Comparison of ENCODE assay signal across 8 cellular contexts in the genomic region with DNA sequence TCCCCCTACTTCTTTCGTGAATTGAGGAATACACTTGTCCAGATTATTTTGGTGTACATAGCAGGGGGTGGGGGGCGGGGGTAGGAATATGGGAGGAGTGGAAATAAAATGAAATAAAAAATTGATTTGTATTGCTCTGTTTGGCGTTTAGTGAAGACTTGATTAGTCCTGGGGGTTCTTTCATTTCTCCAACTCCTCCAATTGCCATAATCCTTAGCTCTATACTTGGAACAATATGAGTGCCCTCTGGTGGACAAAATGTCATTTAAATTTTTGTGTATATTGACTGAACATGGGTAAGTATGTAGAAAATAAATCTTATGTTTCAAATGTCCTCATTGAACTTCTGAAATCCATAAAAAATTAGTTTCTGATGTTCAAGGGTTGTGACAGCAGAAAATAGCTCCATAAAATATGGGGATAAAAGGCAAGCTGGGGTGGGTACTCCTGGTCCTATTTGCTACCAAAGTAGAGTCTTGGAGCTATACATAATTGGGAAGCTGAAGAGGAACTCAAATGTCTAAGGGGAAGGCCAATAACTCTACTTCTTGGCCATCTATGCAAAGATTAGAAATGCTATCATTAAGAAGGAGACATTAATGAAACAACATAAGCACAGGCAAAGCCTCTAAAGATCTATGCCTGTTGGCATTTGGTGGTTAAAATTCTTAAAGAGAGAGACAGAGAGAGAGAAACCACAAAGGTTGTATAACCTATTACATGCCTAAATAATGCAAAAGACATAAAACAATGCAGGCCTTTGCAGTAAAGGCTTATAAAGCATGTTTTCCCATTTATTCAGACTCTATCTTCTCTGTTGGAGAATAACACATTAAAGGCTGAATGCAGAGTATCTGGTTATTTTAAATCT.
DNase-seq lines count a peak whose midpoint lies in the region; ATAC-seq and TF ChIP-seq lines count a peak whose summit lies in the region.

No MANE protein-coding gene starts in this region.

- no peak overlapping the region for H3K4me3 Mint-ChIP-seq in activated naive CD8-positive, alpha-beta T cell treated with anti-CD3 and anti-CD28 coated beads, Interleukin-2, amount 50 U/mL, for 24 hours

- H3K36me3 ChIP-seq in DOHH2 (ENCODE audit: control insufficient read depth, low read length) = no peaks in the 10 kb centered on the region
- no peaks in the 10 kb centered on the region for H3K36me3 ChIP-seq in tibial artery

- no peaks in the 10 kb centered on the region for H3K27me3 ChIP-seq in DOHH2 (ENCODE audit: control insufficient read depth, low read length)
- no peaks in the 10 kb centered on the region for H3K27me3 ChIP-seq in tibial artery

- H3K9me2 ChIP-seq in DOHH2 (replicated peaks; ENCODE audit: control insufficient read depth, low read length) = no peaks in the 10 kb centered on the region

- H3K27ac Mint-ChIP-seq in activated naive CD8-positive, alpha-beta T cell treated with anti-CD3 and anti-CD28 coated beads, Interleukin-2, amount 50 U/mL, for 24 hours = no peak overlapping the region

- TF ChIP-seq CTCF in DOHH2 (IDR thresholded peaks at IDR 0.05; ENCODE audit: low read depth, low read length, poor library complexity, severe bottlenecking) (peak; percentile 46), tibial artery (IDR thresholded peaks at IDR 0.05) (peak; percentile 40 to 50)

- H3K79me2 ChIP-seq in DOHH2 (ENCODE audit: control insufficient read depth, low read length) = no peaks in the 10 kb centered on the region

- H3F3A ChIP-seq in DOHH2 (ENCODE audit: control insufficient read depth, insufficient read depth) = no peaks in the 10 kb centered on the region

- intact Hi-C loops in tibial artery (cut with DNase I; ENCODE audit: low total_unique reads) = loop anchor here (10.0 kb wide), 1 partner anchor 835 kb away; no protein-coding TSS in a partner anchor

- H3K4me1 ChIP-seq in DOHH2 (ENCODE audit: control insufficient read depth, low read length) (no peaks in the 10 kb centered on the region), tibial artery (no peaks in the 10 kb centered on the region)

- peaks cover 6% of the 10 kb centered on the region for H3K9me3 ChIP-seq in DOHH2 (ENCODE audit: control insufficient read depth, insufficient read depth, low read length)
- H3K9me3 ChIP-seq in tibial artery = peaks cover 0 to 13% (median 12%) of the 10 kb centered on the region in 3 donors

- no peaks in the 10 kb centered on the region for H3K27me3 Mint-ChIP-seq in activated naive CD8-positive, alpha-beta T cell treated with anti-CD3 and anti-CD28 coated beads, Interleukin-2, amount 50 U/mL, for 24 hours

- H3K4me1 Mint-ChIP-seq in activated naive CD8-positive, alpha-beta T cell treated with anti-CD3 and anti-CD28 coated beads, Interleukin-2, amount 50 U/mL, for 24 hours = no peaks in the 10 kb centered on the region

- peaks cover 12% of the 10 kb centered on the region for H3K9me3 Mint-ChIP-seq in activated naive CD8-positive, alpha-beta T cell treated with anti-CD3 and anti-CD28 coated beads, Interleukin-2, amount 50 U/mL, for 24 hours

- no peaks in the 10 kb centered on the region for H3K36me3 Mint-ChIP-seq in activated naive CD8-positive, alpha-beta T cell treated with anti-CD3 and anti-CD28 coated beads, Interleukin-2, amount 50 U/mL, for 24 hours (ENCODE audit: low read depth)

- no peaks in the 10 kb centered on the region for H4K20me1 ChIP-seq in DOHH2 (ENCODE audit: control insufficient read depth, insufficient read depth, low read depth, low read length)

- no peak overlapping the region for H3K4me2 ChIP-seq in DOHH2 (ENCODE audit: low read length)

- DNase-seq in HuH-7 (ENCODE audit: low spot score) = peak; percentile 58
- peak; percentile 38 for DNase-seq in RPMI8226
- peak; percentile 29 for DNase-seq in globus pallidus (ENCODE audit: low spot score)
- DNase-seq in tibial artery = no peak
- no peak for DNase-seq in activated CD4-positive, alpha-beta T cell treated with anti-CD3 and anti-CD28 coated beads for 48 hours
- DNase-seq in activated naive CD8-positive, alpha-beta T cell treated with anti-CD3 and anti-CD28 coated beads, Interleukin-2, amount 50 U/mL, for 24 hours = no peak

- no peak for ATAC-seq in HG03354 (IDR thresholded peaks at IDR 0.05; ENCODE audit: poor library complexity, severe bottlenecking, unreplicated experiment)
- ATAC-seq in activated naive CD8-positive, alpha-beta T cell treated with anti-CD3 and anti-CD28 coated beads, Interleukin-2, amount 50 U/mL, for 24 hours = no peak

- H3K4me3 ChIP-seq in DOHH2 (ENCODE audit: low read length) = no peak overlapping the region
- no peak overlapping the region for H3K4me3 ChIP-seq in tibial artery

- H3K27ac ChIP-seq in DOHH2 (ENCODE audit: low read depth, low read length) = no peak overlapping the region
- no peak overlapping the region for H3K27ac ChIP-seq in tibial artery

Comparison
In these comparisons a context has a peak if more than half of its experiments do, and no peak if none do; other contexts are left out.
1. DNase-seq: peak in HuH-7 (single experiment), RPMI8226 (single experiment) and globus pallidus (single experiment); none in tibial artery (0 of 2), activated CD4-positive, alpha-beta T cell treated with anti-CD3 and anti-CD28 coated beads for 48 hours (single experiment) and activated naive CD8-positive, alpha-beta T cell treated with anti-CD3 and anti-CD28 coated beads, Interleukin-2, amount 50 U/mL, for 24 hours (single experiment).